In genomic region chr3:169308654-169309325, GRCh38 we compare ENCODE assay signal across 1 cellular context.
TF ChIP-seq lines count a peak whose summit lies in the region.

No MANE protein-coding gene starts in this region.

TF ChIP-seq in HEK293, 187 proteins besides CTCF, POLR2A, EP300 and RAD21 (continued from another document):
- TF ChIP-seq, protein P1, sequence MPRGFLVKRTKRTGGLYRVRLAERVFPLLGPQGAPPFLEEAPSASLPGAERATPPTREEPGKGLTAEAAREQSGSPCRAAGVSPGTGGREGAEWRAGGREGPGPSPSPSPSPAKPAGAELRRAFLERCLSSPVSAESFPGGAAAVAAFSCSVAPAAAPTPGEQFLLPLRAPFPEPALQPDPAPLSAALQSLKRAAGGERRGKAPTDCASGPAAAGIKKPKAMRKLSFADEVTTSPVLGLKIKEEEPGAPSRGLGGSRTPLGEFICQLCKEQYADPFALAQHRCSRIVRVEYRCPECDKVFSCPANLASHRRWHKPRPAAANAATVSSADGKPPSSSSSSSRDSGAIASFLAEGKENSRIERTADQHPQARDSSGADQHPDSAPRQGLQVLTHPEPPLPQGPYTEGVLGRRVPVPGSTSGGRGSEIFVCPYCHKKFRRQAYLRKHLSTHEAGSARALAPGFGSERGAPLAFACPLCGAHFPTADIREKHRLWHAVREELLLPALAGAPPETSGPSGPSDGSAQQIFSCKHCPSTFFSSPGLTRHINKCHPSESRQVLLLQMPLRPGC (tag by site-specific recombination; IDR thresholded peaks at IDR 0.05), result no peak
- TF ChIP-seq ZFP37 (tag by site-specific recombination; IDR thresholded peaks at IDR 0.05), result no peak
TF ChIP-seq in HEK293: peak in this region for 2.
